Comparison of ENCODE assay signal across 29 cellular contexts in genomic region chr1:70264875-70265274, GRCh38. TPM values are rescaled to one million over a fixed set of nuclear protein-coding genes. Genes with fewer than 3 reads are reported as not detected.
A peak's percentile ranks its signal among the peaks of the same experiment; 100 is the strongest.
DNase-seq lines count a peak whose midpoint lies in the region; ATAC-seq and TF ChIP-seq lines count a peak whose summit lies in the region.
"Had no signal": no experiment of that assay in that cellular context is flagged by ENCODE, and none has a peak within 500 bp of the region (broad histone marks: within the 10 kb centered on the region; RNA-seq: fewer than 3 reads in every experiment).

No MANE protein-coding gene starts in this region.

- H3K36me3 Mint-ChIP-seq in T-helper 2 cell treated with Interferon-gamma antibody and Interleukin-4, amounts not matched to agents 5 μg/mL and 100 μg/mL, for 36 hours (ENCODE audit: low read depth) = peaks cover 45% of the 10 kb centered on the region
- H3K36me3 Mint-ChIP-seq in endothelial cell (ENCODE audit: low read depth, unreplicated experiment) = peaks cover 30% of the 10 kb centered on the region
- peaks cover 5 to 43% (median 22%) of the 10 kb centered on the region in 5 donors for H3K36me3 Mint-ChIP-seq in naive thymus-derived CD4-positive, alpha-beta T cell
- H3K36me3 Mint-ChIP-seq in stimulated activated naive B cell treated with anti-CD40 and anti-IgM and Interleukin-4, amounts not matched to agents 10 μg/mL and 1 μg/mL and 100 μg/mL, for 72 hours = peaks cover 37 to 50% of the 10 kb centered on the region in 2 donors

- no peaks in the 10 kb centered on the region for H3K27me3 Mint-ChIP-seq in T-helper 2 cell treated with Interferon-gamma antibody and Interleukin-4, amounts not matched to agents 5 μg/mL and 100 μg/mL, for 36 hours (ENCODE audit: low read depth)
- peaks cover 4% of the 10 kb centered on the region for H3K27me3 Mint-ChIP-seq in endothelial cell (ENCODE audit: unreplicated experiment)
- H3K27me3 Mint-ChIP-seq in naive thymus-derived CD4-positive, alpha-beta T cell = no peaks in the 10 kb centered on the region
- H3K27me3 Mint-ChIP-seq in stimulated activated naive B cell treated with anti-CD40 and anti-IgM and Interleukin-4, amounts not matched to agents 10 μg/mL and 1 μg/mL and 100 μg/mL, for 72 hours = no peaks in the 10 kb centered on the region
- H3K27me3 Mint-ChIP-seq: activated CD4-positive, alpha-beta memory T cell treated with anti-CD3 and anti-CD28 coated beads, Interleukin-2, amount 10 ng/mL, durations not matched to agents 7 days and 5 days; progenitor cell of endocrine pancreas; T-helper 17 cell had no signal

- no peaks in the 10 kb centered on the region for H3K9me3 ChIP-seq in naive thymus-derived CD4-positive, alpha-beta T cell (ENCODE audit: control insufficient read depth in 2 of 3, low read length in 3 of 3)
- H3K9me3 ChIP-seq: Caco-2, SJCRH30, upper lobe of right lung had no signal

- H3K27me3 ChIP-seq in naive thymus-derived CD4-positive, alpha-beta T cell (ENCODE audit: control insufficient read depth in 2 of 2, insufficient read depth in 2 of 2, low read length in 2 of 2) = no peaks in the 10 kb centered on the region
- H3K27me3 ChIP-seq: SJCRH30, stomach, upper lobe of right lung had no signal

- DNase-seq in T-helper 2 cell treated with Interferon-gamma antibody and Interleukin-4, amounts not matched to agents 5 μg/mL and 100 μg/mL, for 36 hours (ENCODE audit: low spot score) = no peak
- no peak for DNase-seq in T-helper 2 cell
- peak; percentile 58 for DNase-seq in NCI-H226
- DNase-seq in endothelial cell (ENCODE audit: low spot score) = peak; percentile 26
- DNase-seq in naive thymus-derived CD4-positive, alpha-beta T cell = no peak
- no peak for DNase-seq in SKM-1 treated with dmso at 0.1 percent for 144 hours (lab: John Stamatoyannopoulos, UW; ENCODE audit: unreplicated experiment)
- no peak for DNase-seq in SIG-M5 (lab: John Stamatoyannopoulos, UW)
- DNase-seq in stimulated activated naive B cell treated with anti-CD40 and anti-IgM and Interleukin-4, amounts not matched to agents 10 μg/mL and 1 μg/mL and 100 μg/mL, for 72 hours = no peak
- DNase-seq: activated CD4-positive, alpha-beta memory T cell treated with anti-CD3 and anti-CD28 coated beads, Interleukin-2, amount 10 ng/mL, durations not matched to agents 7 days and 5 days; activated CD4-positive, CD25-positive, alpha-beta regulatory T cell; Caco-2; cortex of kidney; DND-41; foreskin fibroblast; H7; KG1; left cardiac atrium; NCI-H146; NCI-H2171; NCI-H748 treated with DMSO at 0.1 percent for 48 hours; SJCRH30; small intestine; stomach; T-helper 17 cell; upper lobe of right lung had no signal

- intact Hi-C loops in naive thymus-derived CD4-positive, alpha-beta T cell (cut with micrococcal nuclease) = no loop called here

- no peaks in the 10 kb centered on the region for H3K4me1 ChIP-seq in naive thymus-derived CD4-positive, alpha-beta T cell (ENCODE audit: control insufficient read depth in 2 of 2, insufficient read depth in 2 of 2, low read length in 2 of 2)
- H3K4me1 ChIP-seq: Caco-2, SJCRH30, stomach, upper lobe of right lung had no signal

- H3K4me3 Mint-ChIP-seq in T-helper 2 cell treated with Interferon-gamma antibody and Interleukin-4, amounts not matched to agents 5 μg/mL and 100 μg/mL, for 36 hours = no peak overlapping the region
- H3K4me3 Mint-ChIP-seq in endothelial cell (ENCODE audit: unreplicated experiment) = peak overlapping the region; percentile 74
- H3K4me3 Mint-ChIP-seq in naive thymus-derived CD4-positive, alpha-beta T cell = no peak overlapping the region
- no peak overlapping the region for H3K4me3 Mint-ChIP-seq in stimulated activated naive B cell treated with anti-CD40 and anti-IgM and Interleukin-4, amounts not matched to agents 10 μg/mL and 1 μg/mL and 100 μg/mL, for 72 hours
- H3K4me3 Mint-ChIP-seq: activated CD4-positive, alpha-beta memory T cell treated with anti-CD3 and anti-CD28 coated beads, Interleukin-2, amount 10 ng/mL, durations not matched to agents 7 days and 5 days; activated T-helper 1 cell treated with anti-CD3 and anti-CD28 coated beads, Interleukin-12 subunit alpha, Interleukin-12 subunit beta, Interleukin-2, Interleukin-4 antibody, amounts not matched to agents 30 ng/mL and 10 ng/mL and 1 ng/mL, durations not matched to agents 14 hours and 24 hours and 36 hours; T-helper 17 cell had no signal

- no peak for ATAC-seq in naive thymus-derived CD4-positive, alpha-beta T cell
- ATAC-seq in stimulated activated naive B cell treated with anti-CD40 and anti-IgM and Interleukin-4, amounts not matched to agents 10 μg/mL and 1 μg/mL and 100 μg/mL, for 72 hours (replicated peaks) = no peak
- ATAC-seq: T-helper 17 cell, upper lobe of right lung had no signal

- POLR2A ChIA-PET in naive thymus-derived CD4-positive, alpha-beta T cell (lab: Charles Lee) = no interaction called here

- CTCF ChIA-PET in naive thymus-derived CD4-positive, alpha-beta T cell (lab: Charles Lee) = no interaction called here

- TF ChIP-seq CTCF in endothelial cell (IDR thresholded peaks at IDR 0.05; ENCODE audit: unreplicated experiment) = no peak

- H3K27ac Mint-ChIP-seq in T-helper 2 cell treated with Interferon-gamma antibody and Interleukin-4, amounts not matched to agents 5 μg/mL and 100 μg/mL, for 36 hours = peak overlapping the region; percentile 7
- H3K27ac Mint-ChIP-seq in endothelial cell (ENCODE audit: unreplicated experiment) = peak overlapping the region; percentile 97
- peak overlapping the region in 6 of 9 donors; percentile 3 to 65 (median 64) for H3K27ac Mint-ChIP-seq in naive thymus-derived CD4-positive, alpha-beta T cell
- no peak overlapping the region for H3K27ac Mint-ChIP-seq in stimulated activated naive B cell treated with anti-CD40 and anti-IgM and Interleukin-4, amounts not matched to agents 10 μg/mL and 1 μg/mL and 100 μg/mL, for 72 hours
- H3K27ac Mint-ChIP-seq: activated CD4-positive, alpha-beta memory T cell treated with anti-CD3 and anti-CD28 coated beads, Interleukin-2, amount 10 ng/mL, durations not matched to agents 7 days and 5 days; activated T-helper 1 cell treated with anti-CD3 and anti-CD28 coated beads, Interleukin-12 subunit alpha, Interleukin-12 subunit beta, Interleukin-2, Interleukin-4 antibody, amounts not matched to agents 30 ng/mL and 10 ng/mL and 1 ng/mL, durations not matched to agents 14 hours and 24 hours and 36 hours had no signal

- H3K4me1 Mint-ChIP-seq in T-helper 2 cell treated with Interferon-gamma antibody and Interleukin-4, amounts not matched to agents 5 μg/mL and 100 μg/mL, for 36 hours (ENCODE audit: low read depth) = no peaks in the 10 kb centered on the region
- peaks cover 11% of the 10 kb centered on the region for H3K4me1 Mint-ChIP-seq in endothelial cell (ENCODE audit: unreplicated experiment)
- H3K4me1 Mint-ChIP-seq in naive thymus-derived CD4-positive, alpha-beta T cell = no peaks in the 10 kb centered on the region
- no peaks in the 10 kb centered on the region for H3K4me1 Mint-ChIP-seq in stimulated activated naive B cell treated with anti-CD40 and anti-IgM and Interleukin-4, amounts not matched to agents 10 μg/mL and 1 μg/mL and 100 μg/mL, for 72 hours
- H3K4me1 Mint-ChIP-seq: activated CD4-positive, alpha-beta memory T cell treated with anti-CD3 and anti-CD28 coated beads, Interleukin-2, amount 10 ng/mL, durations not matched to agents 7 days and 5 days had no signal

- H3K36me3 ChIP-seq in naive thymus-derived CD4-positive, alpha-beta T cell (ENCODE audit: control insufficient read depth in 2 of 3, insufficient read depth in 3 of 3, low read length in 3 of 3) = peaks cover 0 to 30% (median 0%) of the 10 kb centered on the region in 3 experiments

- H3K4me3 ChIP-seq in naive thymus-derived CD4-positive, alpha-beta T cell (ENCODE audit: low read length) = no peak overlapping the region
- H3K4me3 ChIP-seq: SJCRH30, stomach, upper lobe of right lung had no signal

- no peak overlapping the region for H3K27ac ChIP-seq in naive thymus-derived CD4-positive, alpha-beta T cell (ENCODE audit: low read depth, low read length)
- H3K27ac ChIP-seq: 22Rv1, epithelial cell of prostate, SJCRH30, stomach, upper lobe of right lung had no signal

- H3K9me3 Mint-ChIP-seq in T-helper 2 cell treated with Interferon-gamma antibody and Interleukin-4, amounts not matched to agents 5 μg/mL and 100 μg/mL, for 36 hours = peaks cover 3% of the 10 kb centered on the region
- H3K9me3 Mint-ChIP-seq in endothelial cell (ENCODE audit: unreplicated experiment) = no peaks in the 10 kb centered on the region
- peaks cover 0 to 3% (median 0%) of the 10 kb centered on the region in 11 donors for H3K9me3 Mint-ChIP-seq in naive thymus-derived CD4-positive, alpha-beta T cell
- H3K9me3 Mint-ChIP-seq in stimulated activated naive B cell treated with anti-CD40 and anti-IgM and Interleukin-4, amounts not matched to agents 10 μg/mL and 1 μg/mL and 100 μg/mL, for 72 hours = peaks cover 6 to 8% of the 10 kb centered on the region in 2 donors
- H3K9me3 Mint-ChIP-seq: activated CD4-positive, alpha-beta memory T cell treated with anti-CD3 and anti-CD28 coated beads, Interleukin-2, amount 10 ng/mL, durations not matched to agents 7 days and 5 days; activated T-helper 1 cell treated with anti-CD3 and anti-CD28 coated beads, Interleukin-12 subunit alpha, Interleukin-12 subunit beta, Interleukin-2, Interleukin-4 antibody, amounts not matched to agents 30 ng/mL and 10 ng/mL and 1 ng/mL, durations not matched to agents 14 hours and 24 hours and 36 hours had no signal

RNA-seq across cellular contexts. Expression of gene SRSF11, which starts 43.7 kb away (rescaled TPM):
- 270 TPM for total RNA-seq in endothelial cell (ENCODE audit: unreplicated experiment)
- total RNA-seq in naive thymus-derived CD4-positive, alpha-beta T cell = 100 to 1,000 TPM; 190 to 413 (median 372) TPM
- 100 to 1,000 TPM in 1 of 2 donors, 10 to 100 TPM in 1; 86.3 to 113 TPM for polyA plus RNA-seq in naive thymus-derived CD4-positive, alpha-beta T cell

RNA-seq across cellular contexts. Expression of gene LRRC40, which starts 59.5 kb away (rescaled TPM):
- total RNA-seq in endothelial cell (ENCODE audit: unreplicated experiment) = 27.2 TPM
- 10 to 100 TPM; 10.3 to 19.2 (median 12.1) TPM for total RNA-seq in naive thymus-derived CD4-positive, alpha-beta T cell
- 1 to 10 TPM; 6.1 to 6.7 TPM for polyA plus RNA-seq in naive thymus-derived CD4-positive, alpha-beta T cell

Comparison
In these comparisons a context has a peak if more than half of its experiments do, and no peak if none do; other contexts are left out.
1. DNase-seq: peak in NCI-H226 (single experiment) and endothelial cell (single experiment); none in T-helper 2 cell treated with Interferon-gamma antibody and Interleukin-4, amounts not matched to agents 5 μg/mL and 100 μg/mL, for 36 hours (single experiment), T-helper 2 cell (0 of 5), naive thymus-derived CD4-positive, alpha-beta T cell (0 of 9), SKM-1 treated with dmso at 0.1 percent for 144 hours (single experiment), SIG-M5 (single experiment) and stimulated activated naive B cell treated with anti-CD40 and anti-IgM and Interleukin-4, amounts not matched to agents 10 μg/mL and 1 μg/mL and 100 μg/mL, for 72 hours (single experiment).